Comparison of ENCODE assay signal across 8 cellular contexts in the genomic region with DNA sequence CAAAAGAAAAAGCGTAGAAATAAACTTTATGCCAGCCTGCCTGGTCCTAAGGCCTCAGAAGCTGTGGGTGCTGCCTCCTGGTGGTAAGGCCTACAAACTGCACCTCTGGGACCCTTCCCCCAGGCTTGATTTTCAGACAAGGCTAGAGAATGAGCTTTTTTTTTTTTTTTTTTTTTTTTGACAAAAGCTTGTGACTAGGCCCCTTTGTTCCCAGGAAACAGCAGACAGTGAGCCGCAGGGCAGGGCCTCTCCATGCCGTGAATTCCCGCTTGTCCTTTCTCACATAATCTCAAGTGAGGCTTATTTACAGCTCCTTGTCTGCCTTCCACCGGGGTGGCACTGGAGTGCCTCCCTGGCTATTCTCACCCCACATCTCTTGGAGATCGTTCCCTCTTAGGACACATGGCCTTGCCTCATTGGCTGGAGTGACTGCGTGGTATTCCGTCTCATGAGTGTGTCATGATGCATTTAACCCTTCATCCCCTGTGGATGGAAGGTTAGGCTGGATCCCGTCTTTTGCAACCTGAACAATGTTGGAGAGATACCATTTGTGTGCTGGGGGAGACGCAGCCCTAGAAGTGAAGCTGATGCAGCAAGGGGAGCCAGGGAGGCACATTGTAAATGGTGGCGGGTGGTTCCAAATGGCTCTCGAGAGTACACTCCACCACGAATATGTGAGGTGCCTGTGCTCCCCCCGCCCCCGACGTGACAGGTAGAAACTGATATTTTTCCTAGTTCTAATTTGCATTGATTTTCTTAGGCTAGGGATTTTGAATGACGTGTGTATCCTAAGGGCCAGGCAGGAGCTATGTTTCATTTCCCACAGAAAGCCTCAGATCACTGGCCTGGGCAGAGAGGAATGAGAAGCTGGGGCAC. TPM values are rescaled to one million over a fixed set of nuclear protein-coding genes. Genes with fewer than 3 reads are reported as not detected.
DNase-seq lines count a peak whose midpoint lies in the region; ATAC-seq and TF ChIP-seq lines count a peak whose summit lies in the region.

No MANE protein-coding gene starts in this region.

- ATAC-seq in T-cell (replicated peaks in 1 of 4) (peak; percentile 60 to 68 (median 66)), GM19035 (IDR thresholded peaks at IDR 0.05; ENCODE audit: unreplicated experiment) (no peak), GM21825 (IDR thresholded peaks at IDR 0.05; ENCODE audit: unreplicated experiment) (no peak)

- H3K9me3 Mint-ChIP-seq in T-cell: no peaks in the 10 kb centered on the region

- no peaks in the 10 kb centered on the region for H3K27me3 Mint-ChIP-seq in T-cell

- H3K27me3 ChIP-seq in ascending aorta (no peaks in the 10 kb centered on the region), right atrium auricular region (no peaks in the 10 kb centered on the region)

- intact Hi-C loops in ascending aorta (cut with DNase I): loop anchor here (10.0 kb wide), 1 partner anchor 88 kb away; no protein-coding TSS in a partner anchor

- H3K27ac ChIP-seq in ascending aorta (no peak overlapping the region), right atrium auricular region (peak overlapping the region; percentile 13 to 66)

- H3K4me1 ChIP-seq in ascending aorta (no peaks in the 10 kb centered on the region), right atrium auricular region (peaks cover 0 to 45% of the 10 kb centered on the region in 2 donors)

- H3K36me3 Mint-ChIP-seq in T-cell: no peaks in the 10 kb centered on the region

- peaks cover 0 to 6% (median 2%) of the 10 kb centered on the region in 3 donors for H3K4me1 Mint-ChIP-seq in T-cell

- peak overlapping the region; percentile 40 to 46 for H3K4me3 ChIP-seq in ascending aorta
- H3K4me3 ChIP-seq in right atrium auricular region: peak overlapping the region in 1 of 2 donors; percentile 32
- H3K4me3 ChIP-seq in retinal pigment epithelial cell (ENCODE audit: low read length): no peak overlapping the region

- H3K27ac Mint-ChIP-seq in T-cell: no peak overlapping the region

- DNase-seq in GM04504 (ENCODE audit: low read depth) (peak; percentile 44), T-cell (peak; percentile 25 to 70 (median 54)), ascending aorta (ENCODE audit: low spot score in 2 of 2) (peak in 1 of 2 donors; percentile 76), right atrium auricular region (ENCODE audit: low spot score) (peak; percentile 75), retinal pigment epithelial cell (ENCODE audit: low read depth) (peak; percentile 61)

- no peak overlapping the region for H3K4me3 Mint-ChIP-seq in T-cell

- TF ChIP-seq CTCF in LNCAP (IDR thresholded peaks at IDR 0.05) (peak; percentile 95), ascending aorta (IDR thresholded peaks at IDR 0.05) (peak; percentile 75 to 85 (median 81)), right atrium auricular region (IDR thresholded peaks at IDR 0.05) (peak; percentile 85 to 86), retinal pigment epithelial cell (conservative IDR thresholded peaks at IDR 0.05; ENCODE audit: low read depth, low read length) (peak; percentile 98)

- H3K9me3 ChIP-seq in ascending aorta (no peaks in the 10 kb centered on the region), right atrium auricular region (no peaks in the 10 kb centered on the region)

- H3K36me3 ChIP-seq in ascending aorta (no peaks in the 10 kb centered on the region), right atrium auricular region (no peaks in the 10 kb centered on the region)

- POLR2A ChIA-PET in T-cell (lab: Charles Lee): interaction anchor here in 1 of 2 donors (0.7 kb wide), 1 partner anchor 8 kb away, joined by 13 read pairs; no protein-coding TSS in a partner anchor

- CTCF ChIA-PET in T-cell (lab: Charles Lee): interaction anchor here (0.6 to 1.1 kb wide), 5 partner anchors 11 to 464 kb away, joined by 3 to 7 read pairs (median 3); no protein-coding TSS in a partner anchor

RNA-seq across cellular contexts. Expression of a gene that starts 49.6 kb away (rescaled TPM):
- total RNA-seq in T-cell (100 to 1,000 TPM; 128 to 184 (median 136) TPM), ascending aorta (170 TPM), right atrium auricular region (100 to 1,000 TPM; 151 to 179 TPM)

Comparison
In these comparisons a context has a peak if more than half of its experiments do, and no peak if none do; other contexts are left out.
1. ATAC-seq: peak in T-cell (4 of 4); none in GM19035 (single experiment) and GM21825 (single experiment).
2. H3K27ac ChIP-seq: peak in right atrium auricular region (2 of 2); none in ascending aorta (0 of 2).
3. Peak in every context shown above with its lines, with median percentiles within 50 percentile points of each other: CTCF ChIP-seq.